In the genomic region with DNA sequence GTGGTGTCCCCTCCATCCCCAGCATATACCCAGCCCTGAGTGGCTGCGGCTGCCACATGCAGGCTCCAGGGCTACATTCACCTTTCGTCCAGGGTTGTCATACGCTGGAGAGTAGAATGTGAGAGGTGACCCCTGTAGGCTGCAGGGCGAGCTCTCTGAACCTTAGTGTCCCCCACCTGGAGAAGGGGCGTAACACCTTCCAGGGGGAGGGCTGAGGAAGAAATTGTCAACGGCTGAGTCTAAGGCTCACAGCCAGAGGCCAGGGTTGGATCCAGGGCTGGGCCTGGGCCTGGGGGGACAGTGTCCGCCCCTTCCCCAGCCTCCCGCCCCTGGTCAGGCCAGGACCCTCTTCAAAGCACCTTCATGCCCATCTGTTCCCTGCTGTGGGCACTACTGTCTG, we compare ENCODE assay signal across 1 cellular context. TPM values are rescaled to one million over a fixed set of nuclear protein-coding genes. Genes with fewer than 3 reads are reported as not detected.
"Had no signal": no experiment of that assay in that cellular context is flagged by ENCODE, and none has a peak within 500 bp of the region (broad histone marks: within the 10 kb centered on the region; RNA-seq: fewer than 3 reads in every experiment).

No MANE protein-coding gene starts in this region.

RNA-seq across cellular contexts. Expression of a gene that starts 53.2 kb away (rescaled TPM):
- polyA plus RNA-seq: naive thymus-derived CD4-positive, alpha-beta T cell had no signal
